2 cellular contexts compared by ENCODE assay signal in genomic region chr7:116530107-116530820, GRCh38.
TF ChIP-seq lines count a peak whose summit lies in the region.

No MANE protein-coding gene starts in this region.

TF ChIP-seq in A549, 52 proteins besides CTCF, POLR2A, EP300 and RAD21:
- TF ChIP-seq USF2 (IDR thresholded peaks at IDR 0.05) (no peak), PHF8 (IDR thresholded peaks at IDR 0.05; ENCODE audit: borderline replicate concordance, low read depth) (no peak), CBX8 (IDR thresholded peaks at IDR 0.05) (no peak), BCL3 (IDR thresholded peaks at IDR 0.05) (no peak), HMGXB4 (CRISPR knock-in tag; IDR thresholded peaks at IDR 0.05; ENCODE audit: borderline replicate concordance) (no peak), HOXB5 (CRISPR knock-in tag; IDR thresholded peaks at IDR 0.05) (no peak)

TF ChIP-seq in GM12878, 131 proteins besides CTCF, POLR2A, EP300 and RAD21:
- TF ChIP-seq POLR2AphosphoS5 (IDR thresholded peaks at IDR 0.05; ENCODE audit: low read length) = no peak
- TF ChIP-seq CHD2 (IDR thresholded peaks at IDR 0.05; ENCODE audit: borderline replicate concordance, low read depth, low read length) = no peak
- TF ChIP-seq NR2C1 (IDR thresholded peaks at IDR 0.05) = no peak
- no peak for TF ChIP-seq SUZ12 (IDR thresholded peaks at IDR 0.05; ENCODE audit: unreplicated experiment)
- no peak for TF ChIP-seq IRF5 (IDR thresholded peaks at IDR 0.05; ENCODE audit: borderline replicate concordance)
- no peak for TF ChIP-seq PBX3 (IDR thresholded peaks at IDR 0.05; ENCODE audit: insufficient replicate concordance, low read depth, low read length)
- no peak for TF ChIP-seq CBX5 (IDR thresholded peaks at IDR 0.05; ENCODE audit: low read depth)
- no peak for TF ChIP-seq RAD51 (IDR thresholded peaks at IDR 0.05)
- TF ChIP-seq ZNF274 (IDR thresholded peaks at IDR 0.05; ENCODE audit: insufficient read depth, insufficient read length) = no peak
- peak; percentile 58; the same call in 1 of the 2 replicates for TF ChIP-seq ZNF384 (IDR thresholded peaks at IDR 0.05; ENCODE audit: borderline replicate concordance, low read depth, low read length)
- no peak for TF ChIP-seq E2F4 (IDR thresholded peaks at IDR 0.05; ENCODE audit: low read depth, low read length)
- peak; percentile 84 for TF ChIP-seq ZNF24 (IDR thresholded peaks at IDR 0.05)
- TF ChIP-seq TAF1 (IDR thresholded peaks at IDR 0.05; ENCODE audit: borderline replicate concordance, low read depth, low read length) = no peak
- no peak for TF ChIP-seq BRCA1 (IDR thresholded peaks at IDR 0.05; ENCODE audit: low read depth, low read length)
- TF ChIP-seq SREBF2 (IDR thresholded peaks at IDR 0.05; ENCODE audit: low read length) = no peak
- TF ChIP-seq TCF7 (IDR thresholded peaks at IDR 0.05; ENCODE audit: borderline replicate concordance) = no peak
- TF ChIP-seq PAX8 (IDR thresholded peaks at IDR 0.05) = no peak
- no peak for TF ChIP-seq MTA3 (IDR thresholded peaks at IDR 0.05; ENCODE audit: borderline replicate concordance, low read length)
- TF ChIP-seq SPI1 (IDR thresholded peaks at IDR 0.05; ENCODE audit: borderline replicate concordance, insufficient read depth, low read depth, low read length) = peak; percentile 70
- no peak for TF ChIP-seq ZNF592 (IDR thresholded peaks at IDR 0.05)
- TF ChIP-seq SP1 (IDR thresholded peaks at IDR 0.05; ENCODE audit: low read depth, low read length) = no peak
- TF ChIP-seq E2F8 (IDR thresholded peaks at IDR 0.05; ENCODE audit: low read depth, partially characterized antibody) = no peak
